ENCODE assay signal across 30 cellular contexts in genomic region chr18:5914971-5915370, GRCh38. TPM values are rescaled to one million over a fixed set of nuclear protein-coding genes. Genes with fewer than 3 reads are reported as not detected.
"Had no signal": no experiment of that assay in that cellular context is flagged by ENCODE, and none has a peak within 500 bp of the region (broad histone marks: within the 10 kb centered on the region; RNA-seq: fewer than 3 reads in every experiment).

No MANE protein-coding gene starts in this region.

- H3K36me3 ChIP-seq: brain microvascular endothelial cell, Peyer's patch, SJSA1 had no signal

- H3K4me2 ChIP-seq: SK-N-SH had no signal

- H3K27ac ChIP-seq: brain microvascular endothelial cell, Peyer's patch, SJSA1 had no signal

- H3K27me3 ChIP-seq: brain microvascular endothelial cell, Peyer's patch, SJSA1 had no signal

- DNase-seq: activated CD4-positive, alpha-beta T cell treated with anti-CD3 and anti-CD28 coated beads, Interleukin-2, amount 10 ng/mL, durations not matched to agents 24 days and 14 days; activated CD4-positive, alpha-beta T cell treated with anti-CD3 and anti-CD28 coated beads, Interleukin-2, amount 50 U/mL, for 4 hours; activated CD8-positive, alpha-beta T cell treated with anti-CD3 and anti-CD28 coated beads for 36 hours; activated effector memory CD4-positive, alpha-beta T cell treated with anti-CD3 and anti-CD28 coated beads, Interleukin-2, amount 50 U/mL, for 16 hours; activated naive CD4-positive, alpha-beta T cell; activated naive CD4-positive, alpha-beta T cell treated with anti-CD3 and anti-CD28 coated beads, Interleukin-2, amount 50 U/mL, for 16 hours; activated naive CD8-positive, alpha-beta T cell treated with anti-CD3 and anti-CD28 coated beads for 36 hours; activated T-cell treated with anti-CD3 and anti-CD28 coated beads, Interleukin-2, amount 50 U/mL, for 1 hour; activated T-cell treated with anti-CD3 and anti-CD28 coated beads, Interleukin-2, amount 50 U/mL, for 72 hours; amniotic stem cell; aorta; brain microvascular endothelial cell; central memory CD4-positive, alpha-beta T cell; NCI-H1092 treated with DMSO at 0.1 percent for 48 hours; NCI-H1436; NCI-H1694; NCI-H1930; NCI-H2081 treated with DMSO at 0.1 percent for 48 hours; NCI-H226; NCI-H446 treated with DMSO at 0.1 percent for 48 hours; NCI-H524; PC-3; Peyer's patch; RPMI8226; SHP77 treated with DMSO at 0.1 percent for 48 hours; SK-N-SH had no signal

- FAIRE-seq: TTC549 had no signal

- H3K4me3 ChIP-seq: Peyer's patch, SJSA1 had no signal

- ATAC-seq: activated CD8-positive, alpha-beta T cell treated with anti-CD3 and anti-CD28 coated beads for 36 hours; activated T-cell treated with anti-CD3 and anti-CD28 coated beads, Interleukin-2, amount 50 U/mL, for 72 hours; activated T-helper 17 cell treated with anti-CD3 and anti-CD28 coated beads, Interleukin-2, amount 50 U/mL, for 72 hours; PC-3 had no signal

- H3K9me3 ChIP-seq: Peyer's patch, SJSA1, SK-N-SH had no signal

- H3K9me2 ChIP-seq: SK-N-SH had no signal

- H3K4me1 ChIP-seq: Peyer's patch, SJSA1 had no signal

RNA-seq across cellular contexts. Expression of gene TMEM200C, which starts 19.6 kb away (rescaled TPM):
- total RNA-seq: activated CD4-positive, alpha-beta T cell treated with anti-CD3 and anti-CD28 coated beads, Interleukin-2, amount 10 ng/mL, durations not matched to agents 24 days and 14 days; activated CD8-positive, alpha-beta memory T cell treated with anti-CD3 and anti-CD28 coated beads for 36 hours; activated CD8-positive, alpha-beta T cell treated with anti-CD3 and anti-CD28 coated beads for 36 hours; activated naive CD8-positive, alpha-beta T cell treated with anti-CD3 and anti-CD28 coated beads for 36 hours; activated T-cell treated with anti-CD3 and anti-CD28 coated beads, Interleukin-2, amount 50 U/mL, for 72 hours; activated T-helper 17 cell treated with anti-CD3 and anti-CD28 coated beads, Interleukin-2, amount 50 U/mL, for 72 hours had no signal
- polyA plus RNA-seq: SK-N-SH had no signal
